ENCODE assay signal across 8 cellular contexts in genomic region chr15:59918994-59919951, GRCh38.
DNase-seq lines count a peak whose midpoint lies in the region; ATAC-seq, FAIRE-seq and TF ChIP-seq lines count a peak whose summit lies in the region.

No MANE protein-coding gene starts in this region.

- peaks cover 20% of the 10 kb centered on the region for H3K4me1 ChIP-seq in CD4-positive, alpha-beta memory T cell (ENCODE audit: insufficient read depth, low read length)
- no peaks in the 10 kb centered on the region for H3K4me1 ChIP-seq in mesenchymal stem cell (ENCODE audit: control insufficient read depth, insufficient read depth, low read depth, low read length)
- H3K4me1 ChIP-seq in ovary (ENCODE audit: insufficient read depth): no peaks in the 10 kb centered on the region

- peak overlapping the region; percentile 49 to 76 (median 70) for H3K4me3 Mint-ChIP-seq in CD4-positive, alpha-beta memory T cell

- H3K14ac ChIP-seq in mesenchymal stem cell (ENCODE audit: low read length in 2 of 2): no peak overlapping the region

- no peak for TF ChIP-seq CTCF in ovary (IDR thresholded peaks at IDR 0.05)

- no peak for TF ChIP-seq POLR2A in ovary (IDR thresholded peaks at IDR 0.05)

- no peaks in the 10 kb centered on the region for H3K27me3 ChIP-seq in CD4-positive, alpha-beta memory T cell (ENCODE audit: insufficient read depth, low read length)
- peaks cover 9 to 73% of the 10 kb centered on the region in 2 experiments for H3K27me3 ChIP-seq in mesenchymal stem cell (ENCODE audit: control insufficient read depth in 1 of 2, insufficient read depth in 1 of 2, low read length in 2 of 2)
- H3K27me3 ChIP-seq in ovary: no peaks in the 10 kb centered on the region

- H3K9me3 Mint-ChIP-seq in CD4-positive, alpha-beta memory T cell: no peaks in the 10 kb centered on the region
- H3K9me3 Mint-ChIP-seq in activated naive CD4-positive, alpha-beta T cell treated with anti-CD3 and anti-CD28 coated beads, Interleukin-2, amount 50 U/mL, for 72 hours: no peaks in the 10 kb centered on the region

- FAIRE-seq in HTR-8/SVneo (lab: Jason Lieb, UNC): peak; percentile 58

- H3K36me3 Mint-ChIP-seq in CD4-positive, alpha-beta memory T cell: no peaks in the 10 kb centered on the region
- no peaks in the 10 kb centered on the region for H3K36me3 Mint-ChIP-seq in activated naive CD4-positive, alpha-beta T cell treated with anti-CD3 and anti-CD28 coated beads, Interleukin-2, amount 50 U/mL, for 72 hours

- H2BK5ac ChIP-seq in mesenchymal stem cell (ENCODE audit: low read depth, low read length, poor library complexity, severe bottlenecking): no peak overlapping the region

- H2BK120ac ChIP-seq in mesenchymal stem cell (ENCODE audit: low read depth, low read length): no peak overlapping the region

- no peak overlapping the region for H2BK12ac ChIP-seq in mesenchymal stem cell (ENCODE audit: low read length in 2 of 2)

- H3K79me1 ChIP-seq in mesenchymal stem cell (replicated peaks; ENCODE audit: low read length, poor library complexity, severe bottlenecking): no peaks in the 10 kb centered on the region

- no peak overlapping the region for H2AK5ac ChIP-seq in mesenchymal stem cell (ENCODE audit: low read length, severe bottlenecking)

- H3K27ac ChIP-seq in CD4-positive, alpha-beta memory T cell (ENCODE audit: low read depth, low read length): no peak overlapping the region
- H3K27ac ChIP-seq in mesenchymal stem cell (ENCODE audit: low read length, poor library complexity, severe bottlenecking) (no peak overlapping the region), ovary (no peak overlapping the region)

- H3K4ac ChIP-seq in mesenchymal stem cell (ENCODE audit: low read depth in 1 of 2, low read length in 2 of 2): no peak overlapping the region

- peak overlapping the region in 5 of 7 donors; percentile 15 to 76 (median 34) for H3K27ac Mint-ChIP-seq in CD4-positive, alpha-beta memory T cell
- H3K27ac Mint-ChIP-seq in activated naive CD4-positive, alpha-beta T cell treated with anti-CD3 and anti-CD28 coated beads, Interleukin-2, amount 50 U/mL, for 72 hours: peak overlapping the region; percentile 94 to 96

- H4K91ac ChIP-seq in mesenchymal stem cell (ENCODE audit: low read length): no peak overlapping the region

- peak; percentile 4 to 68 (median 16) for DNase-seq in CD4-positive, alpha-beta memory T cell
- DNase-seq in HTR-8/SVneo (ENCODE audit: insufficient read length, low spot score) (peak; percentile 32), mesenchymal stem cell (no peak), amniotic stem cell (lab: John Stamatoyannopoulos, UW) (no peak), ovary (no peak)
- DNase-seq in activated naive CD4-positive, alpha-beta T cell treated with anti-CD3 and anti-CD28 coated beads, Interleukin-2, amount 50 U/mL, for 72 hours (ENCODE audit: low spot score in 2 of 2): peak; percentile 56 to 72
- peak; percentile 24 to 57 for DNase-seq in stimulated activated CD4-positive, alpha-beta T cell treated with anti-CD3 and anti-CD28 coated beads, Interleukin-4, amount 100 ng/mL, for 4 hours

- H3K9me3 ChIP-seq in CD4-positive, alpha-beta memory T cell (ENCODE audit: control insufficient read depth in 1 of 2, low read length in 2 of 2): no peaks in the 10 kb centered on the region
- no peaks in the 10 kb centered on the region for H3K9me3 ChIP-seq in mesenchymal stem cell (ENCODE audit: control insufficient read depth, low read length)
- H3K9me3 ChIP-seq in ovary: no peaks in the 10 kb centered on the region

- H3K4me3 ChIP-seq in CD4-positive, alpha-beta memory T cell (ENCODE audit: low read length in 2 of 2): no peak overlapping the region
- H3K4me3 ChIP-seq in mesenchymal stem cell (ENCODE audit: insufficient read depth in 1 of 2, low read depth in 1 of 2, low read length in 2 of 2): no peak overlapping the region
- H3K4me3 ChIP-seq in ovary: no peak overlapping the region

- H4K8ac ChIP-seq in mesenchymal stem cell (ENCODE audit: low read length): no peak overlapping the region

- H3K36me3 ChIP-seq in CD4-positive, alpha-beta memory T cell (ENCODE audit: insufficient read depth, low read length): no peaks in the 10 kb centered on the region
- H3K36me3 ChIP-seq in mesenchymal stem cell (ENCODE audit: control insufficient read depth in 1 of 2, insufficient read depth in 2 of 2, low read depth in 1 of 2, low read length in 2 of 2): no peaks in the 10 kb centered on the region
- H3K36me3 ChIP-seq in ovary: no peaks in the 10 kb centered on the region

- intact Hi-C loops in CD4-positive, alpha-beta memory T cell (cut with micrococcal nuclease): loop anchor here (5.0 kb wide), 1 partner anchor 1013 kb away; no protein-coding TSS in a partner anchor
- intact Hi-C loops in ovary (cut with DNase I): no loop called here

- H2BK15ac ChIP-seq in mesenchymal stem cell (ENCODE audit: low read depth, poor library complexity, severe bottlenecking): no peak overlapping the region

- POLR2A ChIA-PET in CD4-positive, alpha-beta memory T cell (lab: Charles Lee; ENCODE audit: partially characterized antibody): no interaction called here

- H2AFZ ChIP-seq in mesenchymal stem cell (ENCODE audit: low read depth, low read length): no peak overlapping the region

- no peak for TF ChIP-seq EP300 in ovary (IDR thresholded peaks at IDR 0.05)

- no peak overlapping the region for H3K4me2 ChIP-seq in mesenchymal stem cell (ENCODE audit: low read length, poor library complexity, severe bottlenecking)

- peaks cover 12 to 25% (median 14%) of the 10 kb centered on the region in 4 donors for H3K4me1 Mint-ChIP-seq in CD4-positive, alpha-beta memory T cell

- WGBS in mesenchymal stem cell: 74% methylated on average over 8 of the region's 11 CpGs
- 67 to 75% (median 68%) methylated on average over 11 of the region's 11 CpGs for WGBS in ovary, 3 donors

- H3K27me3 Mint-ChIP-seq in CD4-positive, alpha-beta memory T cell: peaks cover 5 to 7% of the 10 kb centered on the region in 2 donors

- ATAC-seq in GM21423 (IDR thresholded peaks at IDR 0.05; ENCODE audit: unreplicated experiment): peak; percentile 71
- ATAC-seq in activated naive CD4-positive, alpha-beta T cell treated with anti-CD3 and anti-CD28 coated beads, Interleukin-2, amount 50 U/mL, for 72 hours: peak; percentile 89 to 93

- H3K9ac ChIP-seq in mesenchymal stem cell (ENCODE audit: low read length): no peak overlapping the region

- H3K18ac ChIP-seq in mesenchymal stem cell (ENCODE audit: low read depth in 1 of 2, low read length in 2 of 2): no peak overlapping the region

- CTCF ChIA-PET in CD4-positive, alpha-beta memory T cell (lab: Charles Lee; ENCODE audit: partially characterized antibody): interaction anchor here (1.0 to 5.6 kb wide), 17 partner anchors 14 to 408 kb away, joined by 3 to 80 read pairs (median 6); partner anchors contain the start of gene FOXB1

- H3K23ac ChIP-seq in mesenchymal stem cell (ENCODE audit: low read length in 2 of 2): no peak overlapping the region

Comparison
In these comparisons a context has a peak if more than half of its experiments do, and no peak if none do; other contexts are left out.
1. DNase-seq: peak in CD4-positive, alpha-beta memory T cell (5 of 5), HTR-8/SVneo (single experiment), activated naive CD4-positive, alpha-beta T cell treated with anti-CD3 and anti-CD28 coated beads, Interleukin-2, amount 50 U/mL, for 72 hours (2 of 2) and stimulated activated CD4-positive, alpha-beta T cell treated with anti-CD3 and anti-CD28 coated beads, Interleukin-4, amount 100 ng/mL, for 4 hours (2 of 2); none in mesenchymal stem cell (single experiment), amniotic stem cell (single experiment) and ovary (0 of 5).